In genomic region chr7:40551685-40552576, GRCh38 we compare ENCODE assay signal across 1 cellular context.
A peak's percentile ranks its signal among the peaks of the same experiment; 100 is the strongest.
TF ChIP-seq lines count a peak whose summit lies in the region.

No MANE protein-coding gene starts in this region.

TF ChIP-seq in K562, 482 proteins besides CTCF, POLR2A, EP300 and RAD21 (continued from another document and continues in another):
- TF ChIP-seq MLX (CRISPR knock-in tag; conservative IDR thresholded peaks at IDR 0.05): no peak
- no peak for TF ChIP-seq RREB1 (CRISPR knock-in tag; IDR thresholded peaks at IDR 0.05)
- no peak for TF ChIP-seq XRCC4 (IDR thresholded peaks at IDR 0.05; ENCODE audit: extremely low read depth, insufficient read depth, insufficient read length)
- TF ChIP-seq ZKSCAN8 (CRISPR knock-in tag; IDR thresholded peaks at IDR 0.05): no peak
- no peak for TF ChIP-seq IFI16 (CRISPR knock-in tag; IDR thresholded peaks at IDR 0.05)
- TF ChIP-seq GATA2 (CRISPR knock-in tag; IDR thresholded peaks at IDR 0.05): no peak
- 0 out of 2 replicates have a peak, but pooled peaks have one; percentile 31 for TF ChIP-seq SMAD4 (CRISPR knock-in tag; conservative IDR thresholded peaks at IDR 0.05)
- no peak for TF ChIP-seq NFRKB (IDR thresholded peaks at IDR 0.05; ENCODE audit: low read depth)
- TF ChIP-seq GMEB1 (CRISPR knock-in tag; IDR thresholded peaks at IDR 0.05): no peak
- TF ChIP-seq MXI1 (IDR thresholded peaks at IDR 0.05; ENCODE audit: low read depth, low read length): no peak
- TF ChIP-seq ZNF589 (CRISPR knock-in tag; IDR thresholded peaks at IDR 0.05; ENCODE audit: low read depth): 0 out of 2 replicates have a peak, but pooled peaks have one; percentile 24
- no peak for TF ChIP-seq HNRNPH1 (optimal IDR thresholded peaks at IDR 0.05; ENCODE audit: low read depth, low read length)
- TF ChIP-seq RBM22 (IDR thresholded peaks at IDR 0.05; ENCODE audit: low read depth, low read length, poor library complexity, severe bottlenecking): no peak
- TF ChIP-seq ZNF561 (CRISPR knock-in tag; conservative IDR thresholded peaks at IDR 0.05): no peak
- TF ChIP-seq MCM3 (IDR thresholded peaks at IDR 0.05): no peak
- TF ChIP-seq ZBTB2 (IDR thresholded peaks at IDR 0.05): no peak
- TF ChIP-seq MAX (CRISPR knock-in tag; IDR thresholded peaks at IDR 0.05): no peak
- TF ChIP-seq COPS2 (conservative IDR thresholded peaks at IDR 0.05): no peak
- TF ChIP-seq HDAC3 (IDR thresholded peaks at IDR 0.05; ENCODE audit: borderline replicate concordance, partially characterized antibody): no peak
- TF ChIP-seq UBTF (IDR thresholded peaks at IDR 0.05; ENCODE audit: borderline replicate concordance in 1 of 2, low read depth in 2 of 2, low read length in 2 of 2): no peak
- no peak for TF ChIP-seq NCOA1 (IDR thresholded peaks at IDR 0.05; ENCODE audit: low read depth)
- no peak for TF ChIP-seq SETDB1 (IDR thresholded peaks at IDR 0.05; ENCODE audit: low read length)
- no peak for TF ChIP-seq ESRRA (IDR thresholded peaks at IDR 0.05; ENCODE audit: borderline replicate concordance, low read depth)
- no peak for TF ChIP-seq E2F5 (CRISPR knock-in tag; IDR thresholded peaks at IDR 0.05)
- no peak for TF ChIP-seq E4F1 (CRISPR knock-in tag; IDR thresholded peaks at IDR 0.05; ENCODE audit: borderline replicate concordance)
- TF ChIP-seq ATF3 (IDR thresholded peaks at IDR 0.05): peak; percentile 18; the same call in 1 of the 2 replicates
- TF ChIP-seq ATF3 (CRISPR knock-in tag; conservative IDR thresholded peaks at IDR 0.05): no peak
- TF ChIP-seq TEAD1 (CRISPR knock-in tag; IDR thresholded peaks at IDR 0.05): no peak
- TF ChIP-seq ARID2 (IDR thresholded peaks at IDR 0.05): no peak
- TF ChIP-seq FOXM1 (IDR thresholded peaks at IDR 0.05; ENCODE audit: low read depth): no peak
- TF ChIP-seq FOXM1 (CRISPR knock-in tag; IDR thresholded peaks at IDR 0.05; ENCODE audit: low read depth): no peak
